Comparison of ENCODE assay signal across 33 cellular contexts in genomic region chr4:111685205-111685604, GRCh38.
"Had no signal": no experiment of that assay in that cellular context is flagged by ENCODE, and none has a peak within 500 bp of the region (broad histone marks: within the 10 kb centered on the region; RNA-seq: fewer than 3 reads in every experiment).

No MANE protein-coding gene starts in this region.

- H2AFZ ChIP-seq: PC-9 had no signal

- H3K4me1 ChIP-seq: SJCRH30 had no signal

- H3K4me2 ChIP-seq: PC-9 had no signal

- H3K9me3 ChIP-seq: SJCRH30 had no signal

- H3K36me3 ChIP-seq: SJCRH30 had no signal

- H3K27me3 ChIP-seq: SJCRH30 had no signal

- ATAC-seq: Panc1, Right ventricle myocardium inferior, SK-N-SH treated with all-trans-retinoic acid at 6 μM for 48 hours, T-cell had no signal

- H3K27ac ChIP-seq: PC-9, RWPE1, SJCRH30, SK-N-MC had no signal

- DNase-seq: Karpas-422, MM.1S, MV-4-11, NCI-H1092, NCI-H1105 treated with DMSO at 0.1 percent for 48 hours, NCI-H1417, NCI-H1436, NCI-H146, NCI-H1694, NCI-H187 treated with DMSO at 0.1 percent for 48 hours, NCI-H2029, NCI-H2081, NCI-H2171 treated with DMSO at 0.1 percent for 48 hours, NCI-H2227 treated with DMSO at 0.1 percent for 48 hours, NCI-H345, NCI-H446 treated with DMSO at 0.1 percent for 48 hours, NCI-H510A, NCI-H524, NCI-H526, NCI-H69, NCI-H748 treated with DMSO at 0.1 percent for 48 hours, NCI-H82, PC-9, SHP77, SIG-M5, SJCRH30, T-cell had no signal

- H3K4me3 ChIP-seq: PC-9, SJCRH30, SK-N-MC had no signal

- FAIRE-seq: RCC 7860 had no signal
